ENCODE assay signal across 1 cellular context in genomic region chr7:136533732-136534131, GRCh38.
TF ChIP-seq lines count a peak whose summit lies in the region.

No MANE protein-coding gene starts in this region.

TF ChIP-seq in SK-N-SH treated with all-trans-retinoic acid at 6 μM for 48 hours, 23 proteins besides CTCF, POLR2A, EP300 and RAD21 (continued from another document):
- TF ChIP-seq CREB5 (CRISPR knock-in tag; IDR thresholded peaks at IDR 0.05; ENCODE audit: low read depth) (no peak), TOX (CRISPR knock-in tag; IDR thresholded peaks at IDR 0.05; ENCODE audit: borderline replicate concordance) (no peak), ZNF565 (CRISPR knock-in tag; conservative IDR thresholded peaks at IDR 0.05; ENCODE audit: low read depth) (no peak), PATZ1 (CRISPR knock-in tag; IDR thresholded peaks at IDR 0.05; ENCODE audit: borderline replicate concordance) (no peak)
